34 cellular contexts compared by ENCODE assay signal in the genomic region with DNA sequence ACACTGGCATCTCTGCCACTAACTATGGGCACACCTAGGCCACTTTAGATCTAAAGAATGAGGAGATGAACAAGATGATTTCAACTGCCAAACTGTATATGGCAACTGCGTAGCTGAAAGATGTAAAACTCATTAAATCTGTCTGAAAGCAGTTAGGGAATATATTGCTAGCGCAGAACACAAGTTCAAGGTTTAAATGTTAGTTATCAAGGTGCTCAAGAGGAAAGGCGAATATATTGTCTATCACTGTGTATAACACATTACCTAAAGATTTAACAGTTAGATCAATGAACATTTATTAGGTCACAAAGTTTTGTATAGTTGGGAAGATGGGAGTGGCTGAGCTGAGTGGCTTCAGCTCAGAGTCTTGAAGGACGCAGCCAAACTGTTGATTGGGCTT.
"Had no signal": no experiment of that assay in that cellular context is flagged by ENCODE, and none has a peak within 500 bp of the region (broad histone marks: within the 10 kb centered on the region; RNA-seq: fewer than 3 reads in every experiment).

No MANE protein-coding gene starts in this region.

- H3K27me3 ChIP-seq: ascending aorta, brain microvascular endothelial cell, gastrocnemius medialis, heart right ventricle had no signal

- H3K9me3 Mint-ChIP-seq: activated CD4-positive, alpha-beta memory T cell treated with anti-CD3 and anti-CD28 coated beads for 36 hours; activated CD4-positive, alpha-beta T cell treated with anti-CD3 and anti-CD28 coated beads, Interleukin-2, amount 10 ng/mL, durations not matched to agents 24 days and 14 days; activated naive CD4-positive, alpha-beta T cell treated with anti-CD3 and anti-CD28 coated beads for 36 hours; activated naive CD4-positive, alpha-beta T cell treated with anti-CD3 and anti-CD28 coated beads, Interleukin-2, amount 50 U/mL, for 24 hours; activated naive CD8-positive, alpha-beta T cell treated with anti-CD3 and anti-CD28 coated beads for 36 hours; activated naive CD8-positive, alpha-beta T cell treated with anti-CD3 and anti-CD28 coated beads, Interleukin-2, amount 50 U/mL, for 24 hours; activated T-helper 1 cell treated with anti-CD3 and anti-CD28 coated beads, Interleukin-12 subunit alpha, Interleukin-12 subunit beta, Interleukin-2, Interleukin-4 antibody, amounts not matched to agents 30 ng/mL and 10 ng/mL and 1 ng/mL, durations not matched to agents 14 hours and 24 hours and 36 hours; activated T-helper 2 cell treated with anti-CD3 and anti-CD28 coated beads, Interferon-gamma antibody, Interleukin-2, Interleukin-4, amounts not matched to agents 10 μg/mL and 5 μg/mL and 100 μg/mL, durations not matched to agents 14 hours and 24 hours and 36 hours; central memory CD8-positive, alpha-beta T cell; dendritic cell treated with granulocyte-macrophage colony-stimulating factor and Interleukin-4, amounts not matched to agents 40 ng/mL and 50 ng/mL, for 4 days; endodermal cell; T-helper 2 cell treated with Interferon-gamma antibody and Interleukin-4, amounts not matched to agents 5 μg/mL and 100 μg/mL, for 36 hours had no signal

- H3K4me3 ChIP-seq: ascending aorta, coronary artery, dorsolateral prefrontal cortex, gastrocnemius medialis, heart right ventricle had no signal

- H3K4me3 Mint-ChIP-seq: activated CD4-positive, alpha-beta memory T cell treated with anti-CD3 and anti-CD28 coated beads for 36 hours; activated CD4-positive, alpha-beta T cell treated with anti-CD3 and anti-CD28 coated beads for 36 hours; activated CD4-positive, alpha-beta T cell treated with anti-CD3 and anti-CD28 coated beads, Interleukin-2, amount 10 ng/mL, durations not matched to agents 24 days and 14 days; activated CD8-positive, alpha-beta memory T cell treated with anti-CD3 and anti-CD28 coated beads, Interleukin-2, amount 10 ng/mL, durations not matched to agents 7 days and 5 days; activated CD8-positive, alpha-beta T cell treated with anti-CD3 and anti-CD28 coated beads, Interleukin-2, amount 10 ng/mL, durations not matched to agents 7 days and 5 days; activated naive CD4-positive, alpha-beta T cell treated with anti-CD3 and anti-CD28 coated beads for 36 hours; activated naive CD4-positive, alpha-beta T cell treated with anti-CD3 and anti-CD28 coated beads, Interleukin-2, amount 50 U/mL, for 24 hours; activated naive CD8-positive, alpha-beta T cell treated with anti-CD3 and anti-CD28 coated beads for 36 hours; activated naive CD8-positive, alpha-beta T cell treated with anti-CD3 and anti-CD28 coated beads, Interleukin-2, amount 50 U/mL, for 24 hours; activated T-helper 1 cell treated with anti-CD3 and anti-CD28 coated beads, Interleukin-12 subunit alpha, Interleukin-12 subunit beta, Interleukin-2, Interleukin-4 antibody, amounts not matched to agents 30 ng/mL and 10 ng/mL and 1 ng/mL, durations not matched to agents 14 hours and 24 hours and 36 hours; central memory CD8-positive, alpha-beta T cell; dendritic cell treated with granulocyte-macrophage colony-stimulating factor and Interleukin-4, amounts not matched to agents 40 ng/mL and 50 ng/mL, for 4 days; endodermal cell; T-helper 17 cell; T-helper 2 cell treated with Interferon-gamma antibody and Interleukin-4, amounts not matched to agents 5 μg/mL and 100 μg/mL, for 36 hours had no signal

- H3K4me1 ChIP-seq: ascending aorta had no signal

- DNase-seq: activated CD4-positive, alpha-beta memory T cell treated with anti-CD3 and anti-CD28 coated beads for 36 hours; activated CD4-positive, alpha-beta T cell treated with anti-CD3 and anti-CD28 coated beads for 36 hours; activated CD4-positive, alpha-beta T cell treated with anti-CD3 and anti-CD28 coated beads, Interleukin-2, amount 10 ng/mL, durations not matched to agents 24 days and 14 days; activated CD4-positive, CD25-positive, alpha-beta regulatory T cell; activated CD4-positive, CD25-positive, alpha-beta regulatory T cell treated with anti-CD3 and anti-CD28 coated beads, Interleukin-2, amount 50 U/mL, for 72 hours; activated CD8-positive, alpha-beta memory T cell treated with anti-CD3 and anti-CD28 coated beads, Interleukin-2, amount 10 ng/mL, durations not matched to agents 7 days and 5 days; activated CD8-positive, alpha-beta memory T cell treated with anti-CD3 and anti-CD28 coated beads, Interleukin-2, amount 50 U/mL, for 4 hours; activated CD8-positive, alpha-beta T cell treated with anti-CD3 and anti-CD28 coated beads, Interleukin-2, amount 10 ng/mL, durations not matched to agents 7 days and 5 days; activated effector memory CD4-positive, alpha-beta T cell treated with anti-CD3 and anti-CD28 coated beads, Interleukin-2, amount 50 U/mL, for 16 hours; activated naive CD4-positive, alpha-beta T cell treated with anti-CD3 and anti-CD28 coated beads for 36 hours; activated naive CD8-positive, alpha-beta T cell treated with anti-CD3 and anti-CD28 coated beads for 36 hours; activated naive CD8-positive, alpha-beta T cell treated with anti-CD3 and anti-CD28 coated beads, Interleukin-2, amount 50 U/mL, for 24 hours; activated T-cell treated with anti-CD3 and anti-CD28 coated beads, Interleukin-2, amount 50 U/mL, for 1 hour; activated T-cell treated with anti-CD3 and anti-CD28 coated beads, Interleukin-2, amount 50 U/mL, for 48 hours; dorsolateral prefrontal cortex; effector memory CD4-positive, alpha-beta T cell; endodermal cell; foreskin fibroblast; gastrocnemius medialis; heart right ventricle; T-helper 1 cell; T-helper 17 cell; T1000 had no signal

- FAIRE-seq: bronchial epithelial cell had no signal

- H3K9me3 ChIP-seq: ascending aorta, gastrocnemius medialis had no signal

- ATAC-seq: activated CD4-positive, alpha-beta T cell treated with anti-CD3 and anti-CD28 coated beads for 36 hours; activated CD8-positive, alpha-beta memory T cell treated with anti-CD3 and anti-CD28 coated beads, Interleukin-2, amount 10 ng/mL, durations not matched to agents 7 days and 5 days; activated CD8-positive, alpha-beta T cell treated with anti-CD3 and anti-CD28 coated beads, Interleukin-2, amount 10 ng/mL, durations not matched to agents 7 days and 5 days; activated naive CD8-positive, alpha-beta T cell treated with anti-CD3 and anti-CD28 coated beads, Interleukin-2, amount 50 U/mL, for 24 hours; esophagus mucosa; gastrocnemius medialis; heart right ventricle; T-helper 17 cell had no signal

- H3K4me1 Mint-ChIP-seq: activated CD4-positive, alpha-beta T cell treated with anti-CD3 and anti-CD28 coated beads for 36 hours; activated CD4-positive, alpha-beta T cell treated with anti-CD3 and anti-CD28 coated beads, Interleukin-2, amount 10 ng/mL, durations not matched to agents 24 days and 14 days; activated CD8-positive, alpha-beta memory T cell treated with anti-CD3 and anti-CD28 coated beads, Interleukin-2, amount 10 ng/mL, durations not matched to agents 7 days and 5 days; activated naive CD4-positive, alpha-beta T cell treated with anti-CD3 and anti-CD28 coated beads, Interleukin-2, amount 50 U/mL, for 24 hours; activated naive CD8-positive, alpha-beta T cell treated with anti-CD3 and anti-CD28 coated beads for 36 hours; activated naive CD8-positive, alpha-beta T cell treated with anti-CD3 and anti-CD28 coated beads, Interleukin-2, amount 50 U/mL, for 24 hours; central memory CD8-positive, alpha-beta T cell; T-helper 17 cell had no signal

- H3K36me3 Mint-ChIP-seq: activated CD4-positive, alpha-beta memory T cell treated with anti-CD3 and anti-CD28 coated beads for 36 hours; activated CD8-positive, alpha-beta memory T cell treated with anti-CD3 and anti-CD28 coated beads, Interleukin-2, amount 10 ng/mL, durations not matched to agents 7 days and 5 days; activated naive CD4-positive, alpha-beta T cell treated with anti-CD3 and anti-CD28 coated beads, Interleukin-2, amount 50 U/mL, for 24 hours; activated naive CD8-positive, alpha-beta T cell treated with anti-CD3 and anti-CD28 coated beads for 36 hours had no signal

- H3K36me3 ChIP-seq: ascending aorta, brain microvascular endothelial cell, gastrocnemius medialis, heart right ventricle had no signal

- H3K27ac Mint-ChIP-seq: activated CD4-positive, alpha-beta memory T cell treated with anti-CD3 and anti-CD28 coated beads for 36 hours; activated CD4-positive, alpha-beta T cell treated with anti-CD3 and anti-CD28 coated beads for 36 hours; activated CD4-positive, alpha-beta T cell treated with anti-CD3 and anti-CD28 coated beads, Interleukin-2, amount 10 ng/mL, durations not matched to agents 24 days and 14 days; activated CD8-positive, alpha-beta memory T cell treated with anti-CD3 and anti-CD28 coated beads, Interleukin-2, amount 10 ng/mL, durations not matched to agents 7 days and 5 days; activated CD8-positive, alpha-beta T cell treated with anti-CD3 and anti-CD28 coated beads, Interleukin-2, amount 10 ng/mL, durations not matched to agents 7 days and 5 days; activated naive CD4-positive, alpha-beta T cell treated with anti-CD3 and anti-CD28 coated beads for 36 hours; activated naive CD4-positive, alpha-beta T cell treated with anti-CD3 and anti-CD28 coated beads, Interleukin-2, amount 50 U/mL, for 24 hours; activated naive CD8-positive, alpha-beta T cell treated with anti-CD3 and anti-CD28 coated beads for 36 hours; activated T-helper 1 cell treated with anti-CD3 and anti-CD28 coated beads, Interleukin-12 subunit alpha, Interleukin-12 subunit beta, Interleukin-2, Interleukin-4 antibody, amounts not matched to agents 30 ng/mL and 10 ng/mL and 1 ng/mL, durations not matched to agents 14 hours and 24 hours and 36 hours; activated T-helper 2 cell treated with anti-CD3 and anti-CD28 coated beads, Interferon-gamma antibody, Interleukin-2, Interleukin-4, amounts not matched to agents 10 μg/mL and 5 μg/mL and 100 μg/mL, durations not matched to agents 14 hours and 24 hours and 36 hours; dendritic cell treated with granulocyte-macrophage colony-stimulating factor and Interleukin-4, amounts not matched to agents 40 ng/mL and 50 ng/mL, for 4 days; endodermal cell; T-helper 17 cell; T-helper 2 cell treated with Interferon-gamma antibody and Interleukin-4, amounts not matched to agents 5 μg/mL and 100 μg/mL, for 36 hours had no signal

- H3K27ac ChIP-seq: ascending aorta, brain microvascular endothelial cell, coronary artery, dorsolateral prefrontal cortex, gastrocnemius medialis, heart right ventricle had no signal
